Comparison of ENCODE assay signal across 9 cellular contexts in the genomic region with DNA sequence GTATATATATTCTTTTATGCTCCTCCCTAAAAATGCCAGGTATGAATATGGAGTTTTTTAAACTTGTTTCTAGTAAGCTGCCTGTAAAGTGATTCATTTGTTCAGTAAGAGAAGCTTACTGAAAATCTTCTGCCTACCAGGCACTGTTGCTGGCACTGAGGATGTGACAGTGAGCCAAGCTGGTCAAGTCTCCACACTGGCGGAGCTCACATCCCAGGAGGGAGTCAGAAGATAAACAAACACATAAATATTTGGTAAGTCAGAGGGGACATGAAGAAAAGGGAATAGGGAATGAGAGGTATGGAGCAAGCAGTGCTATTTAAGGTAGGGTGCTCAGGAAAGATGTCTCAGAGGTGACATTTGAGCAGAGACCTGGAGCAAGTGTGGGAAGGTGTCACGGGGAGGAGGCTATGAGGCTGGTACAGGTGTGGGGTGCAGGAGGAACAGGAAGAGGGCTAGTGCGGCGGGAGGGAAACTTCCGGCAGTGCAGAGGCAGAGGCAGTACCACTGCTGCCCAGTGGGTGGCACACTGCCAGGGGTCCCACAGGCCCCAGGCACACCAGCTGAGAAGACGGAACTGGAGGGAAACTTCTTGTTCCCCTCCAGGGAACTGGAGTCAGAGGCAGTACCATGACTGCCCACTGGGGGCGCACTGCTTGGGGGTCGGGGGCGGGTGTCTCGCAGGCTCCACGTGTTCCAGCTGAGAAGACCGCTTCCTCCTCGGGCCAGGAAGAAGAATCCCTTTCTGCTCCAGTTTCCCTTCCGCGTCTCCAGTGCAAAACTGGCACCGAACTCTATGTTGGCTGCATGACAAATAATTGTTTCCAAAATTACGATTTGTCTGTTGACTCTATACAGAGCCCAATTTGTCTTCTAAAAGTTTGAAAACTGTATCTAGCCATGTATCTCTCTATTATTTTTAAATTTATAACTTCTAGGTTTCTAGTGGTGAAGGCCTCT.
DNase-seq lines count a peak whose midpoint lies in the region; ATAC-seq and TF ChIP-seq lines count a peak whose summit lies in the region.
"Had no signal": no experiment of that assay in that cellular context is flagged by ENCODE, and none has a peak within 500 bp of the region (broad histone marks: within the 10 kb centered on the region; RNA-seq: fewer than 3 reads in every experiment).

No MANE protein-coding gene starts in this region.

- CTCF ChIA-PET in HCT116 (lab: Charles Lee), result interaction anchor here (0.6 to 2.1 kb wide), 32 partner anchors 9 to 1596 kb away, joined by 3 to 13 read pairs (median 4); no protein-coding TSS in a partner anchor
- CTCF ChIA-PET in Panc1 (lab: Charles Lee), result interaction anchor here (0.5 to 1.0 kb wide), 3 partner anchors 23 to 99 kb away, joined by 3 to 4 read pairs (median 3); no protein-coding TSS in a partner anchor

- H3K27me3 Mint-ChIP-seq in activated CD4-positive, alpha-beta T cell treated with anti-CD3 and anti-CD28 coated beads, Interleukin-2, amount 10 ng/mL, durations not matched to agents 24 days and 14 days, result no peaks in the 10 kb centered on the region
- H3K27me3 Mint-ChIP-seq: activated naive CD8-positive, alpha-beta T cell had no signal

- in situ Hi-C loops in Panc1 (cut with HindIII; ENCODE audit: low pct_unique_long_range_greater_than_20kb, low sequenced_read_pairs), result no loop called here

- H3K36me3 Mint-ChIP-seq in activated CD4-positive, alpha-beta T cell treated with anti-CD3 and anti-CD28 coated beads, Interleukin-2, amount 10 ng/mL, durations not matched to agents 24 days and 14 days (ENCODE audit: low read depth), result no peaks in the 10 kb centered on the region
- H3K36me3 Mint-ChIP-seq: activated naive CD8-positive, alpha-beta T cell had no signal

- no peak overlapping the region for H3K4me3 Mint-ChIP-seq in activated CD4-positive, alpha-beta T cell treated with anti-CD3 and anti-CD28 coated beads, Interleukin-2, amount 10 ng/mL, durations not matched to agents 24 days and 14 days
- H3K4me3 Mint-ChIP-seq: activated naive CD8-positive, alpha-beta T cell had no signal

- peak overlapping the region; percentile 18; the same call in 1 of the 2 replicates for H3K9ac ChIP-seq in HCT116 (ENCODE audit: low read length)

- H3K9me3 ChIP-seq in HCT116 (ENCODE audit: control insufficient read depth in 1 of 2, insufficient read depth in 1 of 2, low read depth in 1 of 2, low read length in 2 of 2), result no peaks in the 10 kb centered on the region
- peaks cover 7% of the 10 kb centered on the region; the same call in 1 of the 2 replicates for H3K9me3 ChIP-seq in Panc1 (ENCODE audit: control insufficient read depth, insufficient read depth, low read depth, low read length)

- DNase-seq in activated CD4-positive, alpha-beta T cell treated with anti-CD3 and anti-CD28 coated beads, Interleukin-2, amount 10 ng/mL, durations not matched to agents 24 days and 14 days, result peak; percentile 63
- no peak for DNase-seq in activated CD4-positive, alpha-beta T cell treated with anti-CD3 and anti-CD28 coated beads, Interleukin-2, amount 50 U/mL, for 1 hour
- peak; percentile 88 for DNase-seq in HCT116 (ENCODE audit: low read depth, low spot score)
- no peak for DNase-seq in Panc1 (ENCODE audit: low read depth, low spot score)
- DNase-seq in iPS DF 19.7 (ENCODE audit: low read depth, low spot score), result peak; percentile 45
- DNase-seq in effector CD4-positive, alpha-beta T cell, result no peak
- no peak for DNase-seq in posterior cingulate gyrus

- H3K4me1 ChIP-seq in HCT116 (ENCODE audit: control insufficient read depth in 1 of 2, insufficient read depth in 2 of 2, low read length in 2 of 2), result peaks cover 5 to 14% of the 10 kb centered on the region in 2 experiments
- no peaks in the 10 kb centered on the region for H3K4me1 ChIP-seq in Panc1 (ENCODE audit: control insufficient read depth, insufficient read depth, low read length)

- no peaks in the 10 kb centered on the region for H3K4me1 Mint-ChIP-seq in activated CD4-positive, alpha-beta T cell treated with anti-CD3 and anti-CD28 coated beads, Interleukin-2, amount 10 ng/mL, durations not matched to agents 24 days and 14 days

- H4K20me1 ChIP-seq in HCT116 (ENCODE audit: insufficient read depth), result no peaks in the 10 kb centered on the region

- H2AFZ ChIP-seq in HCT116 (ENCODE audit: low read depth, low read length, poor library complexity, severe bottlenecking), result peak overlapping the region; percentile 100

- TF ChIP-seq CTCF in HCT116 (IDR thresholded peaks at IDR 0.05 in 2 of 3, conservative IDR thresholded peaks at IDR 0.05 in 1 of 3; ENCODE audit: borderline replicate concordance in 1 of 3, insufficient read depth in 1 of 3, low read depth in 2 of 3, low read length in 2 of 3) (peak; percentile 98 to 100 (median 99)), Panc1 (IDR thresholded peaks at IDR 0.05) (peak; percentile 96)

- H3K27me3 ChIP-seq in HCT116 (ENCODE audit: insufficient read depth, low read length) (no peaks in the 10 kb centered on the region), Panc1 (ENCODE audit: control insufficient read depth, insufficient read depth, low read length) (peaks cover 3% of the 10 kb centered on the region; the same call in 1 of the 2 replicates)

- RAD21 ChIA-PET in HCT116 (lab: Charles Lee; ENCODE audit: low non-redundant PET in 1 of 2, low total read pairs in 2 of 2, uncharacterized antibody in 2 of 2, unreplicated experiment in 2 of 2), result no interaction called here

- TSS peak; percentile 62 for BruUV-seq in HCT116 (replicated peaks; lab: Mats Ljungman, UMichigan)
- BruUV-seq in Panc1 (replicated peaks; lab: Mats Ljungman, UMichigan), result no TSS peak

- TF ChIP-seq RAD21 in HCT116 (IDR thresholded peaks at IDR 0.05; ENCODE audit: low read depth), result peak; percentile 81

- peak overlapping the region; percentile 78 for H3K4me2 ChIP-seq in HCT116 (ENCODE audit: low read length)

- H3K36me3 ChIP-seq in HCT116 (ENCODE audit: control insufficient read depth in 1 of 2, insufficient read depth in 2 of 2, low read length in 2 of 2), result no peaks in the 10 kb centered on the region
- H3K36me3 ChIP-seq in Panc1 (ENCODE audit: control insufficient read depth, insufficient read depth, low read length), result no peaks in the 10 kb centered on the region

- no peaks in the 10 kb centered on the region for H3K79me2 ChIP-seq in HCT116 (ENCODE audit: insufficient read depth, low read length)

- no peaks in the 10 kb centered on the region for H3K9me3 Mint-ChIP-seq in activated CD4-positive, alpha-beta T cell treated with anti-CD3 and anti-CD28 coated beads, Interleukin-2, amount 10 ng/mL, durations not matched to agents 24 days and 14 days

- ATAC-seq in HCT116, result peak; percentile 99
- ATAC-seq in Panc1, result peak; percentile 56
- ATAC-seq in GM19035 (IDR thresholded peaks at IDR 0.05; ENCODE audit: unreplicated experiment), result no peak

- 0 out of 2 replicates have a peak overlapping the region, but pooled peaks have one; percentile 11 for H3K27ac ChIP-seq in HCT116 (ENCODE audit: low read depth, low read length)
- H3K27ac ChIP-seq in Panc1 (ENCODE audit: low read length), result no peak overlapping the region

- TF ChIP-seq POLR2A in HCT116 (IDR thresholded peaks at IDR 0.05; ENCODE audit: borderline replicate concordance, extremely low read depth, insufficient read depth, insufficient read length), result peak; percentile 52

- H3K4me3 ChIP-seq in HCT116 (replicated peaks in 1 of 2; ENCODE audit: low read depth in 1 of 2, low read length in 2 of 2) (peak overlapping the region; percentile 30 to 48), Panc1 (ENCODE audit: low read depth in 2 of 2, low read length in 2 of 2) (no peak overlapping the region)

- intact Hi-C loops in activated CD4-positive, alpha-beta T cell treated with anti-CD3 and anti-CD28 coated beads, Interleukin-2, amount 10 ng/mL, durations not matched to agents 24 days and 14 days (cut with micrococcal nuclease), result no loop called here
- intact Hi-C loops in HCT116 (cut with micrococcal nuclease), result loop anchor here (2.0 to 5.0 kb wide), 3 partner anchors 105 to 301 kb away; a partner anchor contains a TSS
- intact Hi-C loops in Panc1 (cut with micrococcal nuclease; ENCODE audit: unreplicated experiment), result no loop called here
- intact Hi-C loops in posterior cingulate gyrus (cut with DNase I), result no loop called here

- no peak overlapping the region for H3K27ac Mint-ChIP-seq in activated CD4-positive, alpha-beta T cell treated with anti-CD3 and anti-CD28 coated beads, Interleukin-2, amount 10 ng/mL, durations not matched to agents 24 days and 14 days
- H3K27ac Mint-ChIP-seq: activated naive CD8-positive, alpha-beta T cell had no signal

- H3K9me2 ChIP-seq in HCT116 (ENCODE audit: insufficient read depth), result no peaks in the 10 kb centered on the region

- POLR2A ChIA-PET in HCT116 (lab: Charles Lee) (interaction anchor here (0.9 kb wide), 1 partner anchor 10 kb away, joined by 4 read pairs; no protein-coding TSS in a partner anchor), Panc1 (lab: Charles Lee) (no interaction called here)

TF ChIP-seq in HCT116, 20 proteins besides CTCF, POLR2A, EP300 and RAD21 (continues in another document):
- no peak for TF ChIP-seq FOSL1 (IDR thresholded peaks at IDR 0.05; ENCODE audit: low read depth)
- TF ChIP-seq, protein P1, sequence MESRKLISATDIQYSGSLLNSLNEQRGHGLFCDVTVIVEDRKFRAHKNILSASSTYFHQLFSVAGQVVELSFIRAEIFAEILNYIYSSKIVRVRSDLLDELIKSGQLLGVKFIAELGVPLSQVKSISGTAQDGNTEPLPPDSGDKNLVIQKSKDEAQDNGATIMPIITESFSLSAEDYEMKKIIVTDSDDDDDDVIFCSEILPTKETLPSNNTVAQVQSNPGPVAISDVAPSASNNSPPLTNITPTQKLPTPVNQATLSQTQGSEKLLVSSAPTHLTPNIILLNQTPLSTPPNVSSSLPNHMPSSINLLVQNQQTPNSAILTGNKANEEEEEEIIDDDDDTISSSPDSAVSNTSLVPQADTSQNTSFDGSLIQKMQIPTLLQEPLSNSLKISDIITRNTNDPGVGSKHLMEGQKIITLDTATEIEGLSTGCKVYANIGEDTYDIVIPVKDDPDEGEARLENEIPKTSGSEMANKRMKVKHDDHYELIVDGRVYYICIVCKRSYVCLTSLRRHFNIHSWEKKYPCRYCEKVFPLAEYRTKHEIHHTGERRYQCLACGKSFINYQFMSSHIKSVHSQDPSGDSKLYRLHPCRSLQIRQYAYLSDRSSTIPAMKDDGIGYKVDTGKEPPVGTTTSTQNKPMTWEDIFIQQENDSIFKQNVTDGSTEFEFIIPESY (IDR thresholded peaks at IDR 0.05; ENCODE audit: extremely low read depth, insufficient replicate concordance, low read length), result no peak
- peak; percentile 79 for TF ChIP-seq EGR1 (IDR thresholded peaks at IDR 0.05; ENCODE audit: low read depth)
- peak; percentile 77 for TF ChIP-seq POLR2AphosphoS5 (IDR thresholded peaks at IDR 0.05; ENCODE audit: low read depth, low read length)
- TF ChIP-seq, protein P2, sequence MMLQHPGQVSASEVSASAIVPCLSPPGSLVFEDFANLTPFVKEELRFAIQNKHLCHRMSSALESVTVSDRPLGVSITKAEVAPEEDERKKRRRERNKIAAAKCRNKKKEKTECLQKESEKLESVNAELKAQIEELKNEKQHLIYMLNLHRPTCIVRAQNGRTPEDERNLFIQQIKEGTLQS (IDR thresholded peaks at IDR 0.05), result no peak; the same call in 1 of the 2 replicates

Comparison
In these comparisons a context has a peak if more than half of its experiments do, and no peak if none do; other contexts are left out.
1. DNase-seq: peak in activated CD4-positive, alpha-beta T cell treated with anti-CD3 and anti-CD28 coated beads, Interleukin-2, amount 10 ng/mL, durations not matched to agents 24 days and 14 days (single experiment), HCT116 (single experiment) and iPS DF 19.7 (single experiment); none in activated CD4-positive, alpha-beta T cell treated with anti-CD3 and anti-CD28 coated beads, Interleukin-2, amount 50 U/mL, for 1 hour (single experiment), Panc1 (single experiment), effector CD4-positive, alpha-beta T cell (single experiment) and posterior cingulate gyrus (0 of 10).
2. H3K4me3 ChIP-seq: peak in HCT116 (2 of 2); none in Panc1 (0 of 2).